1 cellular context compared by ENCODE assay signal in genomic region chr6:149467265-149467664, GRCh38.
TF ChIP-seq lines count a peak whose summit lies in the region.

No MANE protein-coding gene starts in this region.

TF ChIP-seq in HepG2, 621 proteins besides CTCF, POLR2A, EP300 and RAD21 (continued from another document):
- TF ChIP-seq ZHX1 (CRISPR knock-in tag; IDR thresholded peaks at IDR 0.05; ENCODE audit: low read depth) (no peak), THRA (CRISPR knock-in tag; IDR thresholded peaks at IDR 0.05; ENCODE audit: borderline replicate concordance) (peak; percentile 82; the same call in 1 of the 2 replicates), THAP8 (CRISPR knock-in tag; IDR thresholded peaks at IDR 0.05; ENCODE audit: borderline replicate concordance) (no peak), ZNF142 (CRISPR knock-in tag; IDR thresholded peaks at IDR 0.05) (no peak), ZNF770 (CRISPR knock-in tag; IDR thresholded peaks at IDR 0.05) (peak; percentile 66; the same call in 1 of the 2 replicates), RXRB (CRISPR knock-in tag; IDR thresholded peaks at IDR 0.05; ENCODE audit: borderline replicate concordance) (0 out of 2 replicates have a peak, but pooled peaks have one; percentile 30)
TF ChIP-seq in HepG2: peak in this region for 4.
